Comparison of ENCODE assay signal across 8 cellular contexts in the genomic region with DNA sequence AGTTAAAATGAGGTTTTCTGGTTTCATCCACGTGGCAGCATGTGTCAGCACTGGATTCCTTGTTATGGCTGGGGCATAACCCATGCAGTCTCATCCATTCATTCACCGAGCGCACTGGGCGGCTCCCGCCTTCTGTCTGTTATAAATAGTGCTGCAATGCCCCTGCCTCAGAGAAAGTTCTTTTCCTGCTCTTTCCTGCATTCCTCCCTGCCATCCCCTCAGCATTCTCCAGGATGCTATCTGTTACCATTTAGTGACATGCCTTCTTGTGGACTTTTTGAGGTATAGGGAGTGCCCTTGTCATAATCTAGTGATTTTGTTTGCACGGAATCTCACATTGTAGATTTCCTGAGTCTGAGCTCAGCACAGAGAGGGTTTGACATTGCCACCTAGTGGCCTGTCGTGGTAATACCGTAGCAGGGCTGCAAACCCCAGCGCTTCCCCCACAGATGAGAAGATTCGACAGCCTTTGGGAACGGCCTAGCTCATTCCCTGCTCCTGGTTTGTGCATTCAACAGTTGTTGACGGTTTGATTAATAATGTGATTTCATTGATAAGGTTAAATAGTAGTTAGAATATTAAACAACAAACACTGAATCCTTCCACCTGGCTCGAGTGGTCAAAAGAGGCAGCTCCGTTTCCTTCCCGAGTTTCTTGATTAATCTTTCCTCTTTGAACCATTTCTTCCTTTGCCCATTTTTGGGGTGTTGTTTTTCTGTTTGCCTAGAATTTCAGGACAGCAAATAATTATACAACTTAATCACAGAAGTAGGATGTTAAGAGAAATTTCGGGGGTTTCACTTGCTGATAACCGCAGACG. TPM values are rescaled to one million over a fixed set of nuclear protein-coding genes. Genes with fewer than 3 reads are reported as not detected.
DNase-seq lines count a peak whose midpoint lies in the region; ATAC-seq, FAIRE-seq and TF ChIP-seq lines count a peak whose summit lies in the region.

No MANE protein-coding gene starts in this region.

- H3K9me3 Mint-ChIP-seq in astrocyte (ENCODE audit: unreplicated experiment), result no peaks in the 10 kb centered on the region

- peaks cover 9% of the 10 kb centered on the region for H3K4me1 Mint-ChIP-seq in astrocyte (ENCODE audit: low read depth, unreplicated experiment)

- no peaks in the 10 kb centered on the region for H3K27me3 ChIP-seq in BLaER1
- H3K27me3 ChIP-seq in astrocyte (ENCODE audit: insufficient read depth, low read length), result peaks cover 23% of the 10 kb centered on the region
- H3K27me3 ChIP-seq in spleen (replicated peaks in 1 of 7), result peaks cover 0 to 84% (median 16%) of the 10 kb centered on the region in 7 donors

- intact Hi-C loops in spleen (cut with DNase I; ENCODE audit: low total_unique reads), result loop anchor here (2.0 to 5.0 kb wide), 2 partner anchors 110 to 299 kb away; no protein-coding TSS in a partner anchor

- ATAC-seq in GM21360 (IDR thresholded peaks at IDR 0.05; ENCODE audit: unreplicated experiment) (peak; percentile 59), HG03095 (IDR thresholded peaks at IDR 0.05; ENCODE audit: unreplicated experiment) (no peak)

- H3K36me3 ChIP-seq in BLaER1 (no peaks in the 10 kb centered on the region), astrocyte (ENCODE audit: insufficient read depth, low read length) (no peaks in the 10 kb centered on the region), spleen (no peaks in the 10 kb centered on the region)

- H3K4me1 ChIP-seq in BLaER1 (peaks cover 91% of the 10 kb centered on the region), astrocyte (ENCODE audit: insufficient read depth, low read length) (peaks cover 5% of the 10 kb centered on the region), spleen (peaks cover 0 to 42% (median 26%) of the 10 kb centered on the region in 6 donors)

- TF ChIP-seq CTCF in astrocyte (IDR thresholded peaks at IDR 0.05; ENCODE audit: insufficient read depth, low read depth, low read length), result peak; percentile 96
- TF ChIP-seq CTCF in spleen (IDR thresholded peaks at IDR 0.05 in 8 of 11, conservative IDR thresholded peaks at IDR 0.05 in 3 of 11), result peak; percentile 90 to 97 (median 96)

- H3K27ac ChIP-seq in BLaER1 (peak overlapping the region; percentile 90), astrocyte (ENCODE audit: low read depth, low read length) (peak overlapping the region; percentile 1), spleen (no peak overlapping the region)

- no peak for TF ChIP-seq POLR2A in spleen (IDR thresholded peaks at IDR 0.05)

- DNase-seq in NCI-H146 treated with DMSO at 0.1 percent for 48 hours (lab: John Stamatoyannopoulos, UW; ENCODE audit: unreplicated experiment) (peak; percentile 28), T1000 (lab: John Stamatoyannopoulos, UW) (peak; percentile 60), astrocyte (ENCODE audit: low read depth) (peak; percentile 65), hypothalamus (lab: John Stamatoyannopoulos, UW) (peak in 48 of 51 donors; percentile 9 to 84 (median 52)), spleen (peak; percentile 89)

- 20 to 31% (median 22%) methylated on average over 18 of the region's 18 CpGs for WGBS in spleen, 5 donors

- no peak overlapping the region for H3K4me3 Mint-ChIP-seq in astrocyte (ENCODE audit: unreplicated experiment)

- H3K27me3 Mint-ChIP-seq in astrocyte (ENCODE audit: low read depth, unreplicated experiment), result peaks cover 50% of the 10 kb centered on the region

- peak overlapping the region; percentile 94 for H3K4me2 ChIP-seq in BLaER1
- H3K4me2 ChIP-seq in astrocyte (ENCODE audit: low read length), result peak overlapping the region; percentile 83

- H3K27ac Mint-ChIP-seq in astrocyte (ENCODE audit: unreplicated experiment), result peak overlapping the region; percentile 5

- H3K9ac ChIP-seq in BLaER1, result no peak overlapping the region
- H3K9ac ChIP-seq in astrocyte (ENCODE audit: low read length), result peak overlapping the region; percentile 48

- H3K9me3 ChIP-seq in BLaER1 (no peaks in the 10 kb centered on the region), astrocyte (ENCODE audit: insufficient read depth, low read depth, low read length) (no peaks in the 10 kb centered on the region), spleen (no peaks in the 10 kb centered on the region)

- no peaks in the 10 kb centered on the region for H4K20me1 ChIP-seq in BLaER1
- H4K20me1 ChIP-seq in astrocyte (ENCODE audit: insufficient read depth, low read length), result no peaks in the 10 kb centered on the region

- H3K4me3 ChIP-seq in BLaER1 (no peak overlapping the region), astrocyte (ENCODE audit: insufficient read depth, low read depth, low read length) (peak overlapping the region; percentile 30), spleen (peak overlapping the region in 1 of 8 donors; percentile 22)

- no peaks in the 10 kb centered on the region for H3K36me3 Mint-ChIP-seq in astrocyte (ENCODE audit: low read depth, unreplicated experiment)

- H3K79me2 ChIP-seq in astrocyte (ENCODE audit: insufficient read depth, low read length), result no peaks in the 10 kb centered on the region

- H2AFZ ChIP-seq in astrocyte (ENCODE audit: low read depth, low read length), result peak overlapping the region; percentile 65

- FAIRE-seq in astrocyte (lab: Jason Lieb, UNC), result peak; percentile 56

RNA-seq across cellular contexts. Expression of gene UMODL1, which starts 46.3 kb away (rescaled TPM):
- total RNA-seq in astrocyte, result 0.10 TPM in 1 of 2 replicates, not detected in the other
- total RNA-seq in spleen, result under 1 TPM in 5 of 7 donors, not detected in 2; 0.09 to 0.85 (median 0.28) TPM
- under 1 TPM in 2 of 3 donors, not detected in 1; 0.02 to 0.03 TPM for polyA plus RNA-seq in spleen

Comparison
In these comparisons a context has a peak if more than half of its experiments do, and no peak if none do; other contexts are left out.
1. H3K27ac ChIP-seq: peak in BLaER1 (single experiment) and astrocyte (single experiment); none in spleen (0 of 8).
2. DNase-seq: peak in every context shown above with its lines; median percentile 89 in spleen; 65 in astrocyte; 60 in T1000; 52 in hypothalamus; 28 in NCI-H146 treated with DMSO at 0.1 percent for 48 hours.